8 cellular contexts compared by ENCODE assay signal in the genomic region with DNA sequence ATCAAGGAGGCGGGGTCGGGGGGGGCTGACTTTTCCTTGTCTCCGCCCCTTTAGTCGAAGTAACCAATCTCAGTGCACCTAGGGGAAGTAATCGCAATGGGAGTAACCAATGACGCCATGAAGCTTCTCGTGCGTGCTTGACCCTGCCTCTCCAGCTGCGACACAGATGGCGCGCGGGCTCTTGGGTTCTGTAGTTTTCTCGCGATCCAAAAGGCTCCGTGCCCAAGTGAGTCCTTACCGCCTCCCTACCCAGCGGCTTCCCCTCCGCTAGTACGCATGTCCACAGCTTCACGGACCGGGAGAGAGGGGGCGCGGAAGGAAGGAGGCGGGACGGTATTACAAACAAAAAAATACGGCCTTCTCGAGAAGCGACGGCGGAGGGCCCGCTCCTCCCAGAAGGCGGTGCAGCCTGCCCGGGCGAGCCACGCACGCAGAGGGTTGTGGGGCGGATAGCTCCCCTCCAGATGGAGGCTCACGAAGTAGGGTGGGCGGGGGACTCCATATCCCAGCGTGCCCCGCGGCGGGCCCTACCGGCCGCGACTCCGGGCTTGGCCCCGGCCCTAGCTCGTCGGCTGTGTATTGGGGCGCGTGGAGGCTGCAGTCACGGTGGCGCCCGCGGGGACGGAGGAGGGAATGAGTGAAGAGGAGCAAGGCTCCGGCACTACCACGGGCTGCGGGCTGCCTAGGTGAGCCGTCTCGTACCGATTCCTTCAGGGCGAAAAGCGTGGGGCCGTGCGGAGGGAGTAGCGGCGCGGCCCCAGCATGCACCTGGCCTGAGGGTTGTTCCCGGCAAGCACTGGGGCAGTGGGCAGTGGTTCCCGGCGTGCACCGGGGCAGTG. TPM values are rescaled to one million over a fixed set of nuclear protein-coding genes. Genes with fewer than 3 reads are reported as not detected.
DNase-seq lines count a peak whose midpoint lies in the region; ATAC-seq and TF ChIP-seq lines count a peak whose summit lies in the region.

A gene with protein sequence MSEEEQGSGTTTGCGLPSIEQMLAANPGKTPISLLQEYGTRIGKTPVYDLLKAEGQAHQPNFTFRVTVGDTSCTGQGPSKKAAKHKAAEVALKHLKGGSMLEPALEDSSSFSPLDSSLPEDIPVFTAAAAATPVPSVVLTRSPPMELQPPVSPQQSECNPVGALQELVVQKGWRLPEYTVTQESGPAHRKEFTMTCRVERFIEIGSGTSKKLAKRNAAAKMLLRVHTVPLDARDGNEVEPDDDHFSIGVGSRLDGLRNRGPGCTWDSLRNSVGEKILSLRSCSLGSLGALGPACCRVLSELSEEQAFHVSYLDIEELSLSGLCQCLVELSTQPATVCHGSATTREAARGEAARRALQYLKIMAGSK (plus strand): TSS at position 508 of the 839 bp plus-strand sequence. CDS start 126 bp downstream, at position 634.

- no peaks in the 10 kb centered on the region for H3K9me3 Mint-ChIP-seq in activated naive CD8-positive, alpha-beta T cell treated with anti-CD3 and anti-CD28 coated beads, Interleukin-2, amount 10 ng/mL, durations not matched to agents 7 days and 5 days
- no peaks in the 10 kb centered on the region for H3K9me3 Mint-ChIP-seq in osteocyte (ENCODE audit: unreplicated experiment)

- H3K9ac ChIP-seq in SU-DHL-6 (ENCODE audit: low read length): peak within 1 kb of the TSS; percentile 82

- TF ChIP-seq CTCF in SU-DHL-6 (IDR thresholded peaks at IDR 0.05; ENCODE audit: insufficient read depth, low read length, poor library complexity, severe bottlenecking): no peak
- no peak for TF ChIP-seq CTCF in osteocyte (IDR thresholded peaks at IDR 0.05)

- peak; percentile 98 for DNase-seq in NCI-H128 (lab: John Stamatoyannopoulos, UW; ENCODE audit: unreplicated experiment)
- peak; percentile 93 for DNase-seq in activated naive CD8-positive, alpha-beta T cell treated with anti-CD3 and anti-CD28 coated beads, Interleukin-2, amount 10 ng/mL, durations not matched to agents 7 days and 5 days
- peak; percentile 95 to 100 (median 99) for DNase-seq in head of caudate nucleus
- DNase-seq in osteocyte (ENCODE audit: extremely low spot score, unreplicated experiment): peak; percentile 98

- peaks cover 7% of the 10 kb centered on the region; the same call in 1 of the 2 replicates for H3F3A ChIP-seq in SU-DHL-6 (ENCODE audit: insufficient read depth)

- peak within 1 kb of the TSS; percentile 87 for H3K27ac ChIP-seq in SU-DHL-6 (ENCODE audit: low read depth, low read length)
- H3K27ac ChIP-seq in thymus (ENCODE audit: low read depth): peak within 1 kb of the TSS; percentile 92

- peak within 1 kb of the TSS; percentile 74 for H3K4me2 ChIP-seq in SU-DHL-6 (ENCODE audit: low read depth, low read length, poor library complexity, severe bottlenecking)

- peaks cover 13% of the 10 kb centered on the region for H3K4me1 ChIP-seq in thymus (ENCODE audit: control insufficient read depth, insufficient read depth, low read length)

- H3K79me2 ChIP-seq in SU-DHL-6 (ENCODE audit: insufficient read depth, low read length): peaks cover 13% of the 10 kb centered on the region

- POLR2A ChIA-PET in activated naive CD8-positive, alpha-beta T cell treated with anti-CD3 and anti-CD28 coated beads, Interleukin-2, amount 10 ng/mL, durations not matched to agents 7 days and 5 days (lab: Charles Lee): interaction anchor here (0.6 to 4.8 kb wide), 27 partner anchors 8 to 779 kb away, joined by 3 to 27 read pairs (median 4); partner anchors contain the start of genes AAAS, ATF7, ATP5MC2 and CBX5

- ATAC-seq in HG02678 (IDR thresholded peaks at IDR 0.05; ENCODE audit: unreplicated experiment): peak; percentile 76
- peak; percentile 82 for ATAC-seq in activated naive CD8-positive, alpha-beta T cell treated with anti-CD3 and anti-CD28 coated beads, Interleukin-2, amount 10 ng/mL, durations not matched to agents 7 days and 5 days (ENCODE audit: low read depth)

- intact Hi-C loops in head of caudate nucleus (cut with DNase I): loop anchor here (10.0 kb wide), 1 partner anchor 146 kb away; no protein-coding TSS in a partner anchor

- H4K20me1 ChIP-seq in SU-DHL-6 (ENCODE audit: low read depth, low read length): no peaks in the 10 kb centered on the region

- H3K36me3 ChIP-seq in SU-DHL-6 (ENCODE audit: low read length) (no peaks in the 10 kb centered on the region), thymus (ENCODE audit: control insufficient read depth, insufficient read depth) (peaks cover 12% of the 10 kb centered on the region)

- H3K27me3 Mint-ChIP-seq in activated naive CD8-positive, alpha-beta T cell treated with anti-CD3 and anti-CD28 coated beads, Interleukin-2, amount 10 ng/mL, durations not matched to agents 7 days and 5 days: no peaks in the 10 kb centered on the region
- H3K27me3 Mint-ChIP-seq in osteocyte (ENCODE audit: unreplicated experiment): no peaks in the 10 kb centered on the region

- H3K4me3 ChIP-seq in SU-DHL-6 (ENCODE audit: insufficient read depth, low read length, poor library complexity, severe bottlenecking) (peak within 1 kb of the TSS; percentile 67), thymus (ENCODE audit: low read length) (peak within 1 kb of the TSS; percentile 65)

- H3K27me3 ChIP-seq in SU-DHL-6 (ENCODE audit: low read length) (no peaks in the 10 kb centered on the region), thymus (ENCODE audit: control insufficient read depth, insufficient read depth) (no peaks in the 10 kb centered on the region)

- peaks cover 21% of the 10 kb centered on the region for H3K4me1 Mint-ChIP-seq in activated naive CD8-positive, alpha-beta T cell treated with anti-CD3 and anti-CD28 coated beads, Interleukin-2, amount 10 ng/mL, durations not matched to agents 7 days and 5 days
- H3K4me1 Mint-ChIP-seq in osteocyte (ENCODE audit: unreplicated experiment): peaks cover 50% of the 10 kb centered on the region

- H3K9me3 ChIP-seq in SU-DHL-6 (ENCODE audit: insufficient read depth, low read length) (no peaks in the 10 kb centered on the region), thymus (ENCODE audit: control insufficient read depth) (no peaks in the 10 kb centered on the region)

- peak; percentile 89 for TF ChIP-seq POLR2A in GM10847 (IDR thresholded peaks at IDR 0.05; ENCODE audit: extremely low read depth, insufficient read length)

- H2AFZ ChIP-seq in SU-DHL-6 (ENCODE audit: low read depth, low read length, severe bottlenecking): peak within 1 kb of the TSS; percentile 75

- WGBS in thymus: under 1% methylated on average over 74 of the region's 74 CpGs

- H3K9me2 ChIP-seq in SU-DHL-6 (replicated peaks; ENCODE audit: insufficient read depth, low read length): no peaks in the 10 kb centered on the region

- H3K36me3 Mint-ChIP-seq in activated naive CD8-positive, alpha-beta T cell treated with anti-CD3 and anti-CD28 coated beads, Interleukin-2, amount 10 ng/mL, durations not matched to agents 7 days and 5 days: peaks cover 6% of the 10 kb centered on the region
- peaks cover 11% of the 10 kb centered on the region for H3K36me3 Mint-ChIP-seq in osteocyte (ENCODE audit: unreplicated experiment)

- H3K27ac Mint-ChIP-seq in activated naive CD8-positive, alpha-beta T cell treated with anti-CD3 and anti-CD28 coated beads, Interleukin-2, amount 10 ng/mL, durations not matched to agents 7 days and 5 days: peak within 1 kb of the TSS; percentile 90
- peak within 1 kb of the TSS; percentile 96 for H3K27ac Mint-ChIP-seq in osteocyte (ENCODE audit: unreplicated experiment)

- H3K4me3 Mint-ChIP-seq in activated naive CD8-positive, alpha-beta T cell treated with anti-CD3 and anti-CD28 coated beads, Interleukin-2, amount 10 ng/mL, durations not matched to agents 7 days and 5 days: peak within 1 kb of the TSS; percentile 84
- H3K4me3 Mint-ChIP-seq in osteocyte (ENCODE audit: unreplicated experiment): peak within 1 kb of the TSS; percentile 78

RNA-seq across cellular contexts. Expression of the gene that starts here (rescaled TPM):
- total RNA-seq in activated naive CD8-positive, alpha-beta T cell treated with anti-CD3 and anti-CD28 coated beads, Interleukin-2, amount 10 ng/mL, durations not matched to agents 7 days and 5 days: 10 to 100 TPM; 32.3 to 34.9 TPM
- 33.9 and 38.8 TPM in 2 replicates for total RNA-seq in osteocyte
- 41.2 TPM for polyA plus RNA-seq in thymus

Comparison
In these comparisons a context has a peak if more than half of its experiments do, and no peak if none do; other contexts are left out.
1. Peak in every context shown above with its lines: DNase-seq, ATAC-seq, H3K4me3 ChIP-seq and H3K27ac ChIP-seq.